ENCODE assay signal across 28 cellular contexts in the genomic region with DNA sequence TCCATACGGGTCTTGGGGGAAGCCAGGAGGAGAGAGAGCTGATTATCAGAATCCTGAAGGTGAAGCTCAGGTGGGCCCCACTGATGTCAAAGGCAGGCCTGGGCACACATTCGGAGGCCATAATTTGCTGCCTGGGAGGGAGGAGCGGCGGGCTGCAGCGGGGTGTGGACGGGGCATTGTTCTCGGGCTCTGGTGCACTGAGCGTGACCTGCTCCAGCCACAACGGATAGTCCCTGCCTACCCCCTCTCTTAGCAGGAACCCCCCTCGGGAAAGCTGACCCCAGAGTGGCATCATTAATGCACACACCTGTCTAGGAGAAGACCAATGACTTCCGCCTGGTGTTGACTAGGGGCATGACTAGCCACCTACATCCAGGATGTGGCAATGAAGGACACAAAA.
DNase-seq lines count a peak whose midpoint lies in the region; ATAC-seq and TF ChIP-seq lines count a peak whose summit lies in the region.
"Had no signal": no experiment of that assay in that cellular context is flagged by ENCODE, and none has a peak within 500 bp of the region (broad histone marks: within the 10 kb centered on the region; RNA-seq: fewer than 3 reads in every experiment).

No MANE protein-coding gene starts in this region.

- peak overlapping the region in 2 of 9 donors; percentile 15 to 60 for H3K27ac Mint-ChIP-seq in naive thymus-derived CD4-positive, alpha-beta T cell
- no peak overlapping the region for H3K27ac Mint-ChIP-seq in activated naive CD4-positive, alpha-beta T cell treated with anti-CD3 and anti-CD28 coated beads, Interleukin-2, amount 10 ng/mL, durations not matched to agents 7 days and 5 days
- no peak overlapping the region for H3K27ac Mint-ChIP-seq in natural killer cell
- H3K27ac Mint-ChIP-seq: activated CD8-positive, alpha-beta memory T cell treated with anti-CD3 and anti-CD28 coated beads, Interleukin-2, amount 10 ng/mL, durations not matched to agents 7 days and 5 days; CD4-positive, CD25-positive, alpha-beta regulatory T cell had no signal

- CTCF ChIA-PET in OCI-LY7 (lab: Charles Lee; ENCODE audit: unreplicated experiment) = no interaction called here
- CTCF ChIA-PET in naive thymus-derived CD4-positive, alpha-beta T cell (lab: Charles Lee) = no interaction called here
- CTCF ChIA-PET in activated naive CD4-positive, alpha-beta T cell treated with anti-CD3 and anti-CD28 coated beads, Interleukin-2, amount 10 ng/mL, durations not matched to agents 7 days and 5 days (lab: Charles Lee) = no interaction called here

- BruUV-seq in OCI-LY7 (replicated peaks; lab: Mats Ljungman, UMichigan) = no TSS peak

- intact Hi-C loops in OCI-LY7 (cut with micrococcal nuclease; ENCODE audit: unreplicated experiment) = no loop called here
- intact Hi-C loops in naive thymus-derived CD4-positive, alpha-beta T cell (cut with micrococcal nuclease) = no loop called here
- intact Hi-C loops in natural killer cell (cut with micrococcal nuclease) = no loop called here

- H3K9me2 ChIP-seq in OCI-LY7 (ENCODE audit: insufficient read depth, low read length) = no peaks in the 10 kb centered on the region

- H3K27ac ChIP-seq in OCI-LY7 (ENCODE audit: low read depth, low read length, poor library complexity, severe bottlenecking) = no peak overlapping the region
- H3K27ac ChIP-seq in naive thymus-derived CD4-positive, alpha-beta T cell (ENCODE audit: low read depth, low read length) = no peak overlapping the region
- H3K27ac ChIP-seq: SJSA1, upper lobe of left lung, WERI-Rb-1 had no signal

- peak overlapping the region in 7 of 10 donors; percentile 54 to 94 (median 86) for H3K4me3 Mint-ChIP-seq in naive thymus-derived CD4-positive, alpha-beta T cell
- no peak overlapping the region for H3K4me3 Mint-ChIP-seq in activated naive CD4-positive, alpha-beta T cell treated with anti-CD3 and anti-CD28 coated beads, Interleukin-2, amount 10 ng/mL, durations not matched to agents 7 days and 5 days
- H3K4me3 Mint-ChIP-seq in natural killer cell = no peak overlapping the region
- H3K4me3 Mint-ChIP-seq: activated CD8-positive, alpha-beta memory T cell treated with anti-CD3 and anti-CD28 coated beads, Interleukin-2, amount 10 ng/mL, durations not matched to agents 7 days and 5 days; central memory CD8-positive, alpha-beta T cell had no signal

- H3K9me3 Mint-ChIP-seq in naive thymus-derived CD4-positive, alpha-beta T cell = no peaks in the 10 kb centered on the region
- H3K9me3 Mint-ChIP-seq in activated naive CD4-positive, alpha-beta T cell treated with anti-CD3 and anti-CD28 coated beads, Interleukin-2, amount 10 ng/mL, durations not matched to agents 7 days and 5 days = no peaks in the 10 kb centered on the region
- no peaks in the 10 kb centered on the region for H3K9me3 Mint-ChIP-seq in natural killer cell
- H3K9me3 Mint-ChIP-seq: central memory CD8-positive, alpha-beta T cell had no signal

- H3K27me3 Mint-ChIP-seq in naive thymus-derived CD4-positive, alpha-beta T cell = peaks cover 0 to 8% (median 0%) of the 10 kb centered on the region in 5 donors
- peaks cover 17% of the 10 kb centered on the region for H3K27me3 Mint-ChIP-seq in activated naive CD4-positive, alpha-beta T cell treated with anti-CD3 and anti-CD28 coated beads, Interleukin-2, amount 10 ng/mL, durations not matched to agents 7 days and 5 days
- peaks cover 0 to 13% of the 10 kb centered on the region in 2 donors for H3K27me3 Mint-ChIP-seq in natural killer cell (ENCODE audit: low read depth in 2 of 2)
- H3K27me3 Mint-ChIP-seq: activated CD8-positive, alpha-beta memory T cell treated with anti-CD3 and anti-CD28 coated beads, Interleukin-2, amount 10 ng/mL, durations not matched to agents 7 days and 5 days had no signal

- no peak for TF ChIP-seq CTCF in OCI-LY7 (conservative IDR thresholded peaks at IDR 0.05; ENCODE audit: low read length)
- TF ChIP-seq CTCF in natural killer cell (IDR thresholded peaks at IDR 0.05) = no peak

- H3K9me3 ChIP-seq in OCI-LY7 (ENCODE audit: low read length) = no peaks in the 10 kb centered on the region
- H3K9me3 ChIP-seq in naive thymus-derived CD4-positive, alpha-beta T cell (ENCODE audit: control insufficient read depth in 2 of 3, low read length in 3 of 3) = no peaks in the 10 kb centered on the region
- H3K9me3 ChIP-seq: esophagus muscularis mucosa, SJSA1, upper lobe of left lung had no signal

- H3K4me1 ChIP-seq in OCI-LY7 (ENCODE audit: insufficient read depth, low read length, poor library complexity, severe bottlenecking) = peaks cover 16% of the 10 kb centered on the region
- H3K4me1 ChIP-seq in naive thymus-derived CD4-positive, alpha-beta T cell (ENCODE audit: control insufficient read depth in 2 of 2, insufficient read depth in 2 of 2, low read length in 2 of 2) = no peaks in the 10 kb centered on the region

- POLR2A ChIA-PET in OCI-LY7 (lab: Charles Lee) = no interaction called here
- POLR2A ChIA-PET in naive thymus-derived CD4-positive, alpha-beta T cell (lab: Charles Lee) = no interaction called here

- H3K36me3 ChIP-seq in OCI-LY7 (ENCODE audit: insufficient read depth, low read length) = no peaks in the 10 kb centered on the region
- no peaks in the 10 kb centered on the region for H3K36me3 ChIP-seq in naive thymus-derived CD4-positive, alpha-beta T cell (ENCODE audit: control insufficient read depth in 2 of 3, insufficient read depth in 3 of 3, low read length in 3 of 3)
- H3K36me3 ChIP-seq: SJSA1, upper lobe of left lung, WERI-Rb-1 had no signal

- no peaks in the 10 kb centered on the region for H3K79me2 ChIP-seq in OCI-LY7 (ENCODE audit: insufficient read depth, low read depth, low read length)

- no peak for ATAC-seq in naive thymus-derived CD4-positive, alpha-beta T cell
- no peak for ATAC-seq in HG02970 (IDR thresholded peaks at IDR 0.05; ENCODE audit: low FRiP score, unreplicated experiment)
- no peak for ATAC-seq in natural killer cell
- ATAC-seq: activated CD8-positive, alpha-beta memory T cell treated with anti-CD3 and anti-CD28 coated beads, Interleukin-2, amount 10 ng/mL, durations not matched to agents 7 days and 5 days; HCT116; HepG2; left ventricle myocardium superior had no signal

- peak overlapping the region; percentile 43 for H3K4me2 ChIP-seq in OCI-LY7 (ENCODE audit: low read length)

- DNase-seq in NCI-H748 (lab: John Stamatoyannopoulos, UW; ENCODE audit: unreplicated experiment) = peak; percentile 38
- DNase-seq in NCI-H748 treated with DMSO at 0.1 percent for 48 hours (lab: John Stamatoyannopoulos, UW) = no peak
- DNase-seq in OCI-LY7 (ENCODE audit: low spot score) = peak; percentile 59
- no peak for DNase-seq in naive thymus-derived CD4-positive, alpha-beta T cell
- no peak for DNase-seq in activated naive CD4-positive, alpha-beta T cell treated with anti-CD3 and anti-CD28 coated beads, Interleukin-2, amount 10 ng/mL, durations not matched to agents 7 days and 5 days
- no peak for DNase-seq in ecto neural progenitor cell (ENCODE audit: low spot score)
- DNase-seq in natural killer cell = no peak
- DNase-seq: activated CD8-positive, alpha-beta memory T cell treated with anti-CD3 and anti-CD28 coated beads, Interleukin-2, amount 10 ng/mL, durations not matched to agents 7 days and 5 days; activated gamma-delta T cell treated with Interleukin-2 at 50 U/mL for 16 hours; activated T-cell treated with anti-CD3 and anti-CD28 coated beads, Interleukin-2, amount 50 U/mL, for 48 hours; CD4-positive, CD25-positive, alpha-beta regulatory T cell; dermis blood vessel endothelial cell; foreskin fibroblast; head of caudate nucleus; Kasumi-1; left ventricle myocardium superior; NCI-H2081; NCI-H345; RPMI8226; stimulated activated naive CD4-positive, alpha-beta T cell; WERI-Rb-1 had no signal

- H3K36me3 Mint-ChIP-seq in naive thymus-derived CD4-positive, alpha-beta T cell = no peaks in the 10 kb centered on the region
- no peaks in the 10 kb centered on the region for H3K36me3 Mint-ChIP-seq in activated naive CD4-positive, alpha-beta T cell treated with anti-CD3 and anti-CD28 coated beads, Interleukin-2, amount 10 ng/mL, durations not matched to agents 7 days and 5 days
- H3K36me3 Mint-ChIP-seq in natural killer cell = no peaks in the 10 kb centered on the region
- H3K36me3 Mint-ChIP-seq: activated CD8-positive, alpha-beta memory T cell treated with anti-CD3 and anti-CD28 coated beads, Interleukin-2, amount 10 ng/mL, durations not matched to agents 7 days and 5 days; CD4-positive, CD25-positive, alpha-beta regulatory T cell had no signal

- no peak overlapping the region; the same call in 1 of the 2 replicates for H2AFZ ChIP-seq in OCI-LY7 (ENCODE audit: low read length)

- no peak overlapping the region for H3K4me3 ChIP-seq in OCI-LY7 (ENCODE audit: low read depth, low read length, poor library complexity, severe bottlenecking)
- no peak overlapping the region for H3K4me3 ChIP-seq in naive thymus-derived CD4-positive, alpha-beta T cell (ENCODE audit: low read length)
- H3K4me3 ChIP-seq: esophagus muscularis mucosa, SJSA1, upper lobe of left lung had no signal

- H3K27me3 ChIP-seq in naive thymus-derived CD4-positive, alpha-beta T cell (ENCODE audit: control insufficient read depth in 2 of 2, insufficient read depth in 2 of 2, low read length in 2 of 2) = no peaks in the 10 kb centered on the region
- H3K27me3 ChIP-seq: esophagus muscularis mucosa, SJSA1, upper lobe of left lung had no signal

- no peaks in the 10 kb centered on the region for H4K20me1 ChIP-seq in OCI-LY7 (ENCODE audit: insufficient read depth, low read length)

- peaks cover 6 to 26% (median 10%) of the 10 kb centered on the region in 7 donors for H3K4me1 Mint-ChIP-seq in naive thymus-derived CD4-positive, alpha-beta T cell
- peaks cover 19% of the 10 kb centered on the region for H3K4me1 Mint-ChIP-seq in activated naive CD4-positive, alpha-beta T cell treated with anti-CD3 and anti-CD28 coated beads, Interleukin-2, amount 10 ng/mL, durations not matched to agents 7 days and 5 days
- peaks cover 10 to 14% of the 10 kb centered on the region in 2 donors for H3K4me1 Mint-ChIP-seq in natural killer cell
- H3K4me1 Mint-ChIP-seq: activated CD8-positive, alpha-beta memory T cell treated with anti-CD3 and anti-CD28 coated beads, Interleukin-2, amount 10 ng/mL, durations not matched to agents 7 days and 5 days had no signal

Comparison
In these comparisons a context has a peak if more than half of its experiments do, and no peak if none do; other contexts are left out.
1. DNase-seq: peak in NCI-H748 (single experiment) and OCI-LY7 (single experiment); none in NCI-H748 treated with DMSO at 0.1 percent for 48 hours (single experiment), naive thymus-derived CD4-positive, alpha-beta T cell (0 of 9), activated naive CD4-positive, alpha-beta T cell treated with anti-CD3 and anti-CD28 coated beads, Interleukin-2, amount 10 ng/mL, durations not matched to agents 7 days and 5 days (single experiment), ecto neural progenitor cell (single experiment) and natural killer cell (single experiment).
2. H3K4me3 Mint-ChIP-seq: peak in naive thymus-derived CD4-positive, alpha-beta T cell (7 of 10); none in activated naive CD4-positive, alpha-beta T cell treated with anti-CD3 and anti-CD28 coated beads, Interleukin-2, amount 10 ng/mL, durations not matched to agents 7 days and 5 days (single experiment) and natural killer cell (single experiment).